Comparison of ENCODE assay signal across 15 cellular contexts in the genomic region with DNA sequence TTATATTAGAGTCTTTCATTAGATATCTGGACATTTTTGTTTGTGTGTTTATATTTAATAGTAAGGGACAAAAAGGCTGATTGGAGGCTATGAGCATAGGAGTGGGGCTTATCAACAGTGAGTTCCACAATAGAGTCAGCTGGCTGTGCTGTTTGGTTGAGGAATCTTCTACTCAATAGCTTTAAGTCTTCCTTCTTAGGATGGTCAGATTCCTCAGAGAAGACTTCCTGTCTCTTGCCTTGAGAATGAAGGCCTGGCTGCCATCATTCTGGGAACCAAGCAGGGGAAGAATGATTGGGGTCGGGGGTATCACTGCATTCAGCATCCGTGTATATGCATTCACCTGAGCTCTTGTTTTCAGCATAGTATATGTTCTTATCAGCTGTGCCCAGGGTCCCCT. TPM values are rescaled to one million over a fixed set of nuclear protein-coding genes. Genes with fewer than 3 reads are reported as not detected.
"Had no signal": no experiment of that assay in that cellular context is flagged by ENCODE, and none has a peak within 500 bp of the region (broad histone marks: within the 10 kb centered on the region; RNA-seq: fewer than 3 reads in every experiment).

No MANE protein-coding gene starts in this region.

- H3K27me3 ChIP-seq: body of pancreas, foreskin keratinocyte, heart right ventricle, neural progenitor cell, ovary, stomach, tibial nerve had no signal

- H3K27ac ChIP-seq: body of pancreas, foreskin keratinocyte, neural progenitor cell, ovary, SK-N-MC had no signal

- H3K4me1 Mint-ChIP-seq: neural progenitor cell had no signal

- H3K4me3 ChIP-seq: body of pancreas, heart right ventricle, neural progenitor cell, ovary, SK-N-MC, stomach, tibial nerve had no signal

- H3K4me3 Mint-ChIP-seq: neural progenitor cell had no signal

- H3K9me3 Mint-ChIP-seq: activated T-helper 2 cell treated with anti-CD3 and anti-CD28 coated beads, Interferon-gamma antibody, Interleukin-2, Interleukin-4, amounts not matched to agents 10 μg/mL and 5 μg/mL and 100 μg/mL, durations not matched to agents 14 hours and 24 hours and 36 hours; neural progenitor cell had no signal

- DNase-seq: activated CD4-positive, alpha-beta T cell treated with anti-CD3 and anti-CD28 coated beads, Interleukin-2, amount 50 U/mL, for 1 hour; activated naive CD4-positive, alpha-beta T cell treated with anti-CD3 and anti-CD28 coated beads, Interleukin-2, amount 50 U/mL, for 16 hours; body of pancreas; cerebellar nuclear complex; foreskin keratinocyte; heart right ventricle; left ventricle myocardium superior; ovary; stimulated activated CD4-positive, alpha-beta T cell treated with anti-CD3 and anti-CD28 coated beads, Interleukin-4, amount 100 ng/mL, for 4 hours; stomach had no signal

- H3K36me3 ChIP-seq: ovary had no signal

- H3K9me3 ChIP-seq: body of pancreas, heart right ventricle, ovary, stomach, tibial nerve had no signal

- ATAC-seq: body of pancreas, foreskin keratinocyte, left ventricle myocardium superior had no signal

- H3K27ac Mint-ChIP-seq: activated T-helper 2 cell treated with anti-CD3 and anti-CD28 coated beads, Interferon-gamma antibody, Interleukin-2, Interleukin-4, amounts not matched to agents 10 μg/mL and 5 μg/mL and 100 μg/mL, durations not matched to agents 14 hours and 24 hours and 36 hours; neural progenitor cell had no signal

- H3K4me1 ChIP-seq: foreskin keratinocyte, neural progenitor cell had no signal

RNA-seq across cellular contexts. Expression of gene ABCC11, which starts 31.9 kb away (rescaled TPM):
- total RNA-seq: left ventricle myocardium superior; T-helper 1 cell treated with Interleukin-12 subunit alpha and Interleukin-12 subunit beta and Interleukin-4 antibody, amounts not matched to agents 30 ng/mL and 1 ng/mL, for 36 hours; tibial nerve had no signal
